Comparison of ENCODE assay signal across 10 cellular contexts in the genomic region with DNA sequence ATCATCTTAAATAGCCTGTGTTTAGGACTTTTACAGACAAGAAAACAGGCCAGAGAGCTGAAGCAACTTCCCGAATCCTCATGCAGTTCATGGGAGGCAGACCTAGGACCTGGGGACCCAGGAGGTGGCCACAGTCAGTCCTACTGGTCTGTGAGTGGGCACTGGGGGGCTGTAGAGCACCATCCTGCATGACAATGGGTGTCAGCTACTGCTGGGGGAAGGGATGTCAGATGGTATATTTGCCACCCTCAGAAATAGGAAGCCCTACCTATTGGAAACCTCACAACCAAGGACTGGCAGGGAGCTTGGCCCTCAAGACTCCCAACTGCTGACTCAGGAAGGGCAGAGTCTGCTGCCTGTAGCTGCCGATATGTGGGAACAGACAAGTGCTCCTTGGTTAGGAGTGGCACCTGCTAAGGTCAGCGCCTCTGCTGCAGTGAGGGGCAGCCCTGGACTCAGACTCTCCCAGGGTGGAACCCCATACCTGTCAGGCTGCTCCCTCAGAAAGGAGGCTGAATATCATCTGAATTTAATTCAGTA. TPM values are rescaled to one million over a fixed set of nuclear protein-coding genes. Genes with fewer than 3 reads are reported as not detected.
DNase-seq lines count a peak whose midpoint lies in the region; ATAC-seq, FAIRE-seq and TF ChIP-seq lines count a peak whose summit lies in the region.
"Had no signal": no experiment of that assay in that cellular context is flagged by ENCODE, and none has a peak within 500 bp of the region (broad histone marks: within the 10 kb centered on the region; RNA-seq: fewer than 3 reads in every experiment).

No MANE protein-coding gene starts in this region.

- no peaks in the 10 kb centered on the region for H3K27me3 Mint-ChIP-seq in activated CD8-positive, alpha-beta memory T cell treated with anti-CD3 and anti-CD28 coated beads, Interleukin-2, amount 10 ng/mL, durations not matched to agents 7 days and 5 days

- H3K36me3 Mint-ChIP-seq in activated CD8-positive, alpha-beta memory T cell treated with anti-CD3 and anti-CD28 coated beads, Interleukin-2, amount 10 ng/mL, durations not matched to agents 7 days and 5 days: peaks cover 36% of the 10 kb centered on the region

- WGBS in stomach, 5 donors: 68 to 84% (median 72%) methylated on average over 2 to 3 of the region's 3 CpGs

- H3K4me3 Mint-ChIP-seq in activated CD8-positive, alpha-beta memory T cell treated with anti-CD3 and anti-CD28 coated beads, Interleukin-2, amount 10 ng/mL, durations not matched to agents 7 days and 5 days: no peak overlapping the region

- no peak for TF ChIP-seq CTCF in VCaP (conservative IDR thresholded peaks at IDR 0.05)
- no peak for TF ChIP-seq CTCF in kidney (IDR thresholded peaks at IDR 0.05; ENCODE audit: borderline replicate concordance, extremely low read depth, insufficient read depth)
- no peak for TF ChIP-seq CTCF in stomach (IDR thresholded peaks at IDR 0.05)
- no peak for TF ChIP-seq CTCF in WERI-Rb-1 (IDR thresholded peaks at IDR 0.05; ENCODE audit: low read depth, low read length)

- TF ChIP-seq POLR2A in stomach (IDR thresholded peaks at IDR 0.05): no peak

- peak overlapping the region; percentile 99 for H3K27ac Mint-ChIP-seq in activated CD8-positive, alpha-beta memory T cell treated with anti-CD3 and anti-CD28 coated beads, Interleukin-2, amount 10 ng/mL, durations not matched to agents 7 days and 5 days

- no peak for TF ChIP-seq EP300 in stomach (IDR thresholded peaks at IDR 0.05)

- CTCF ChIA-PET in activated CD8-positive, alpha-beta memory T cell treated with anti-CD3 and anti-CD28 coated beads, Interleukin-2, amount 10 ng/mL, durations not matched to agents 7 days and 5 days (lab: Charles Lee): interaction anchor here (2.2 to 7.7 kb wide), 3 partner anchors 12 to 29 kb away, joined by 10 to 68 read pairs (median 18); partner anchors contain the start of gene OGDH

- H3K4me1 Mint-ChIP-seq in activated CD8-positive, alpha-beta memory T cell treated with anti-CD3 and anti-CD28 coated beads, Interleukin-2, amount 10 ng/mL, durations not matched to agents 7 days and 5 days: peaks cover 96% of the 10 kb centered on the region

- H3K4me3 ChIP-seq in kidney (ENCODE audit: low read length in 2 of 2): no peak overlapping the region
- H3K4me3 ChIP-seq in stomach: no peak overlapping the region
- no peak overlapping the region for H3K4me3 ChIP-seq in WERI-Rb-1 (ENCODE audit: low read depth, low read length)

- H3K27me3 ChIP-seq in stomach (no peaks in the 10 kb centered on the region), WERI-Rb-1 (ENCODE audit: insufficient read depth, low read depth, severe bottlenecking) (no peaks in the 10 kb centered on the region)

- no peak for FAIRE-seq in kidney (lab: Jason Lieb, UNC)

- DNase-seq in activated CD8-positive, alpha-beta memory T cell treated with anti-CD3 and anti-CD28 coated beads, Interleukin-2, amount 10 ng/mL, durations not matched to agents 7 days and 5 days: no peak
- DNase-seq in activated CD8-positive, alpha-beta memory T cell treated with anti-CD3 and anti-CD28 coated beads, Interleukin-2, amount 50 U/mL, for 48 hours: no peak
- DNase-seq in kidney: no peak
- no peak for DNase-seq in stomach
- DNase-seq in WERI-Rb-1: no peak
- no peak for DNase-seq in posterior cingulate gyrus
- no peak for DNase-seq in NCI-H2227 (lab: John Stamatoyannopoulos, UW; ENCODE audit: unreplicated experiment)
- DNase-seq: activated CD4-positive, alpha-beta T cell treated with anti-CD3 and anti-CD28 coated beads for 1 hour; amniotic stem cell had no signal

- peak overlapping the region; percentile 88; the same call in 1 of the 2 replicates for H3K27ac ChIP-seq in VCaP
- H3K27ac ChIP-seq in kidney (ENCODE audit: low read depth in 2 of 2, low read length in 2 of 2): peak overlapping the region; percentile 43 to 65
- H3K27ac ChIP-seq in stomach: peak overlapping the region; percentile 74 to 91 (median 87)
- no peak overlapping the region for H3K27ac ChIP-seq in WERI-Rb-1

- peak overlapping the region in 1 of 2 donors; percentile 16 for H3K9ac ChIP-seq in kidney (ENCODE audit: low read length in 2 of 2)

- H3K4me1 ChIP-seq in kidney (ENCODE audit: control insufficient read depth in 1 of 2, insufficient read depth in 1 of 2, low read depth in 1 of 2, low read length in 2 of 2) (peaks cover 70 to 85% of the 10 kb centered on the region in 2 donors), stomach (peaks cover 80 to 98% (median 91%) of the 10 kb centered on the region in 4 donors)

- peaks cover 2 to 5% of the 10 kb centered on the region in 2 donors for H3K36me3 ChIP-seq in kidney (ENCODE audit: control insufficient read depth in 1 of 2, insufficient read depth in 2 of 2, low read length in 2 of 2)
- H3K36me3 ChIP-seq in stomach: no peaks in the 10 kb centered on the region
- H3K36me3 ChIP-seq in WERI-Rb-1: no peaks in the 10 kb centered on the region

- no peak for ATAC-seq in activated CD8-positive, alpha-beta memory T cell treated with anti-CD3 and anti-CD28 coated beads, Interleukin-2, amount 10 ng/mL, durations not matched to agents 7 days and 5 days

- no peaks in the 10 kb centered on the region for H3K9me3 Mint-ChIP-seq in activated CD8-positive, alpha-beta memory T cell treated with anti-CD3 and anti-CD28 coated beads, Interleukin-2, amount 10 ng/mL, durations not matched to agents 7 days and 5 days (ENCODE audit: low read depth)

- H3K9me3 ChIP-seq in kidney (ENCODE audit: control insufficient read depth in 1 of 2, low read length in 2 of 2) (no peaks in the 10 kb centered on the region), stomach (no peaks in the 10 kb centered on the region), WERI-Rb-1 (ENCODE audit: severe bottlenecking) (no peaks in the 10 kb centered on the region)

- intact Hi-C loops in kidney (cut with DNase I): no loop called here
- intact Hi-C loops in stomach (cut with DNase I; ENCODE audit: low total_unique reads): no loop called here
- intact Hi-C loops in posterior cingulate gyrus (cut with DNase I): no loop called here

RNA-seq across cellular contexts. Expression of gene OGDH, which starts 29.7 kb away (rescaled TPM):
- total RNA-seq in activated CD8-positive, alpha-beta memory T cell treated with anti-CD3 and anti-CD28 coated beads, Interleukin-2, amount 10 ng/mL, durations not matched to agents 7 days and 5 days: 100 to 1,000 TPM; 134 to 136 TPM
- 132 TPM for total RNA-seq in kidney
- 108 TPM for polyA plus RNA-seq in kidney (ENCODE audit: insufficient read depth, low read depth, low replicate concordance)
- total RNA-seq in stomach: 10 to 100 TPM; 21.6 to 92.0 (median 56.5) TPM
- 10 to 100 TPM; 19.8 to 31.8 (median 30.8) TPM for polyA plus RNA-seq in stomach

RNA-seq across cellular contexts. Expression of gene TMED4, which starts 54.1 kb away (rescaled TPM):
- total RNA-seq in activated CD8-positive, alpha-beta memory T cell treated with anti-CD3 and anti-CD28 coated beads, Interleukin-2, amount 10 ng/mL, durations not matched to agents 7 days and 5 days: 10 to 100 TPM; 74.8 to 77.4 TPM
- total RNA-seq in kidney (105 TPM), stomach (100 to 1,000 TPM in 4 of 5 donors, 10 to 100 TPM in 1; 60.7 to 235 (median 111) TPM)
- polyA plus RNA-seq in kidney (ENCODE audit: insufficient read depth, low read depth, low replicate concordance) (138 TPM), stomach (10 to 100 TPM; 13.4 to 36.1 (median 24.5) TPM)
